ENCODE assay signal across 16 cellular contexts in the genomic region with DNA sequence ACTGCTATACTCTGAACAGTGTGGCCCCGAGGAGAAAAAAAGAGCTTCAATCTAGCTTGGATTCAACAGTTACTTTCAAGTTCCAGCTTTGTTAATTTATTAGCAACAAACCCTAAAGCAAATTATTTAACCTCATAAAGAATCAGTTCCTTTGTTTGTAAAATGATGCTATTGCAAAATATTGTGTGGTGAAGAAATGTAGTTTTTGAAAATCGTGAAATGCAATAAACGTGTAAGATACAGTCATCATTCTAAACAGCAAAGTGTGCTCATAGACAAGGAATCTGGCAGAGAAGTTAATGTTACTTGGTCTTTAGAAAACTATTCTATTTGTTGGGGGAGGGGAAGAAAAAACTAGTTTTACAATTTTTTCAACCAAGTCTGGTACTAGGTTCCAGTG.
"Had no signal": no experiment of that assay in that cellular context is flagged by ENCODE, and none has a peak within 500 bp of the region (broad histone marks: within the 10 kb centered on the region; RNA-seq: fewer than 3 reads in every experiment).

No MANE protein-coding gene starts in this region.

- H3K27ac ChIP-seq: gastrocnemius medialis, heart right ventricle, left ventricle myocardium inferior, stomach, thoracic aorta had no signal

- ATAC-seq: activated CD8-positive, alpha-beta T cell treated with anti-CD3 and anti-CD28 coated beads, Interleukin-2, amount 10 ng/mL, durations not matched to agents 7 days and 5 days; activated naive CD8-positive, alpha-beta T cell treated with anti-CD3 and anti-CD28 coated beads, Interleukin-2, amount 50 U/mL, for 24 hours; gastrocnemius medialis; heart right ventricle; right cardiac atrium; T-cell had no signal

- H3K4me3 ChIP-seq: gastrocnemius medialis, heart right ventricle, left ventricle myocardium inferior, stomach, thoracic aorta had no signal

- H3K27me3 ChIP-seq: gastrocnemius medialis, heart right ventricle, stomach had no signal

- H3K9me3 ChIP-seq: gastrocnemius medialis, left ventricle myocardium inferior, stomach, thoracic aorta had no signal

- DNase-seq: activated CD4-positive, alpha-beta T cell treated with anti-CD3 and anti-CD28 coated beads for 4 hours; activated CD8-positive, alpha-beta memory T cell treated with anti-CD3 and anti-CD28 coated beads, Interleukin-2, amount 50 U/mL, for 48 hours; activated CD8-positive, alpha-beta T cell treated with anti-CD3 and anti-CD28 coated beads, Interleukin-2, amount 10 ng/mL, durations not matched to agents 7 days and 5 days; activated naive CD4-positive, alpha-beta T cell treated with Interleukin-2 at 50 U/mL for 16 hours; activated naive CD8-positive, alpha-beta T cell treated with anti-CD3 and anti-CD28 coated beads, Interleukin-2, amount 50 U/mL, for 24 hours; effector memory CD4-positive, alpha-beta T cell; gastrocnemius medialis; heart right ventricle; left ventricle myocardium inferior; posterior cingulate gyrus; right cardiac atrium; small intestine; stomach; T-cell; T1000 had no signal

- H3K4me1 ChIP-seq: gastrocnemius medialis, heart right ventricle, stomach had no signal

- H3K36me3 ChIP-seq: gastrocnemius medialis, heart right ventricle, left ventricle myocardium inferior, stomach, thoracic aorta had no signal
